Comparison of ENCODE assay signal across 8 cellular contexts in genomic region chr6:30686908-30687658, GRCh38. TPM values are rescaled to one million over a fixed set of nuclear protein-coding genes. Genes with fewer than 3 reads are reported as not detected.
DNase-seq lines count a peak whose midpoint lies in the region; ATAC-seq and TF ChIP-seq lines count a peak whose summit lies in the region.

No MANE protein-coding gene starts in this region.

- peak overlapping the region; percentile 94 for H3K4me3 Mint-ChIP-seq in activated T-helper 1 cell treated with anti-CD3 and anti-CD28 coated beads, Interleukin-12 subunit alpha, Interleukin-12 subunit beta, Interleukin-2, Interleukin-4 antibody, amounts not matched to agents 30 ng/mL and 10 ng/mL and 1 ng/mL, durations not matched to agents 14 hours and 24 hours and 36 hours
- H3K4me3 Mint-ChIP-seq in natural killer cell = peak overlapping the region; percentile 96

- H3K27ac Mint-ChIP-seq in activated T-helper 1 cell treated with anti-CD3 and anti-CD28 coated beads, Interleukin-12 subunit alpha, Interleukin-12 subunit beta, Interleukin-2, Interleukin-4 antibody, amounts not matched to agents 30 ng/mL and 10 ng/mL and 1 ng/mL, durations not matched to agents 14 hours and 24 hours and 36 hours = peak overlapping the region; percentile 87
- H3K27ac Mint-ChIP-seq in natural killer cell = peak overlapping the region; percentile 91 to 98

- peaks cover 50% of the 10 kb centered on the region for H3K4me1 Mint-ChIP-seq in activated T-helper 1 cell treated with anti-CD3 and anti-CD28 coated beads, Interleukin-12 subunit alpha, Interleukin-12 subunit beta, Interleukin-2, Interleukin-4 antibody, amounts not matched to agents 30 ng/mL and 10 ng/mL and 1 ng/mL, durations not matched to agents 14 hours and 24 hours and 36 hours (ENCODE audit: low read depth)
- H3K4me1 Mint-ChIP-seq in natural killer cell = peaks cover 63 to 80% of the 10 kb centered on the region in 2 donors

- TF ChIP-seq CTCF in fibroblast of lung (conservative IDR thresholded peaks at IDR 0.05 in 1 of 2, IDR thresholded peaks at IDR 0.05 in 1 of 2; ENCODE audit: low read depth in 1 of 2, low read length in 2 of 2) = no peak
- TF ChIP-seq CTCF in natural killer cell (IDR thresholded peaks at IDR 0.05) = no peak

- no peaks in the 10 kb centered on the region for H3K27me3 Mint-ChIP-seq in activated T-helper 1 cell treated with anti-CD3 and anti-CD28 coated beads, Interleukin-12 subunit alpha, Interleukin-12 subunit beta, Interleukin-2, Interleukin-4 antibody, amounts not matched to agents 30 ng/mL and 10 ng/mL and 1 ng/mL, durations not matched to agents 14 hours and 24 hours and 36 hours (ENCODE audit: insufficient read depth)
- H3K27me3 Mint-ChIP-seq in natural killer cell (ENCODE audit: low read depth in 2 of 2) = no peaks in the 10 kb centered on the region

- ATAC-seq in GM21529 (IDR thresholded peaks at IDR 0.05; ENCODE audit: unreplicated experiment) = peak; percentile 44
- peak; percentile 25 to 45 (median 30) for ATAC-seq in natural killer cell

- peaks cover 75% of the 10 kb centered on the region for H3K79me2 ChIP-seq in fibroblast of lung (ENCODE audit: control insufficient read depth, insufficient read depth, low read length)

- peak; percentile 88 for DNase-seq in D341Med (ENCODE audit: low spot score)
- peak; percentile 82 for DNase-seq in KG1 (lab: John Stamatoyannopoulos, UW)
- DNase-seq in activated T-helper 1 cell treated with anti-CD3 and anti-CD28 coated beads, Interleukin-12 subunit alpha, Interleukin-12 subunit beta, Interleukin-2, Interleukin-4 antibody, amounts not matched to agents 30 ng/mL and 10 ng/mL and 1 ng/mL, durations not matched to agents 14 hours and 24 hours and 36 hours (ENCODE audit: low spot score) = peak; percentile 83
- DNase-seq in fibroblast of lung (ENCODE audit: low read depth in 2 of 2) = peak; percentile 97 to 98
- peak; percentile 64 for DNase-seq in natural killer cell
- DNase-seq in stimulated activated naive CD4-positive, alpha-beta T cell treated with Interleukin-2 at 50 U/mL for 16 hours (lab: John Stamatoyannopoulos, UW) = peak; percentile 85

- intact Hi-C loops in activated T-helper 1 cell treated with anti-CD3 and anti-CD28 coated beads, Interleukin-12 subunit alpha, Interleukin-12 subunit beta, Interleukin-2, Interleukin-4 antibody, amounts not matched to agents 30 ng/mL and 10 ng/mL and 1 ng/mL, durations not matched to agents 14 hours and 24 hours and 36 hours (cut with micrococcal nuclease) = loop anchor here (1.0 to 10.0 kb wide), 9 partner anchors 30 to 622 kb away; partner anchors contain the start of genes ABCF1, C6orf136, GTF2H4 and MDC1
- intact Hi-C loops in natural killer cell (cut with micrococcal nuclease) = loop anchor here (1.0 to 2.0 kb wide), 2 partner anchors 30 to 40 kb away; partner anchors contain the start of genes C6orf136 and MDC1

- H3K36me3 ChIP-seq in fibroblast of lung (ENCODE audit: control insufficient read depth, insufficient read depth, low read length) = peaks cover 10% of the 10 kb centered on the region

- peak overlapping the region; percentile 79 to 95 (median 88) for H3K4me3 ChIP-seq in fibroblast of lung (replicated peaks in 1 of 4; ENCODE audit: control extremely low read depth in 1 of 4, insufficient read depth in 1 of 4, low read depth in 3 of 4, low read length in 4 of 4)

- H3K9me3 Mint-ChIP-seq in activated T-helper 1 cell treated with anti-CD3 and anti-CD28 coated beads, Interleukin-12 subunit alpha, Interleukin-12 subunit beta, Interleukin-2, Interleukin-4 antibody, amounts not matched to agents 30 ng/mL and 10 ng/mL and 1 ng/mL, durations not matched to agents 14 hours and 24 hours and 36 hours = no peaks in the 10 kb centered on the region
- H3K9me3 Mint-ChIP-seq in natural killer cell = no peaks in the 10 kb centered on the region

- no peak overlapping the region for H2AFZ ChIP-seq in fibroblast of lung (ENCODE audit: low read length)

- H3K27me3 ChIP-seq in fibroblast of lung (ENCODE audit: control insufficient read depth, insufficient read depth, low read length) = no peaks in the 10 kb centered on the region

- H3K9ac ChIP-seq in fibroblast of lung (ENCODE audit: insufficient read depth, low read length) = peak overlapping the region; percentile 97

- peak overlapping the region; percentile 100 for H3K4me2 ChIP-seq in fibroblast of lung (ENCODE audit: extremely low read depth, insufficient read depth, low read length)

- no peaks in the 10 kb centered on the region for H3K9me3 ChIP-seq in fibroblast of lung (ENCODE audit: control insufficient read depth, insufficient read depth, low read depth, low read length)

- H4K20me1 ChIP-seq in fibroblast of lung (ENCODE audit: control insufficient read depth, extremely low read depth, insufficient read depth, low read length) = no peaks in the 10 kb centered on the region

- H3K36me3 Mint-ChIP-seq in activated T-helper 1 cell treated with anti-CD3 and anti-CD28 coated beads, Interleukin-12 subunit alpha, Interleukin-12 subunit beta, Interleukin-2, Interleukin-4 antibody, amounts not matched to agents 30 ng/mL and 10 ng/mL and 1 ng/mL, durations not matched to agents 14 hours and 24 hours and 36 hours (ENCODE audit: low read depth) = peaks cover 37% of the 10 kb centered on the region
- peaks cover 13% of the 10 kb centered on the region for H3K36me3 Mint-ChIP-seq in natural killer cell

- peaks cover 27% of the 10 kb centered on the region for H3K4me1 ChIP-seq in fibroblast of lung (ENCODE audit: control insufficient read depth, extremely low read depth, insufficient read depth, low read length)

- H3K27ac ChIP-seq in fibroblast of lung (ENCODE audit: insufficient read depth, low read length) = peak overlapping the region; percentile 99

RNA-seq across cellular contexts. Expression of gene PPP1R18, which starts 0.6 kb away (rescaled TPM):
- polyA plus RNA-seq in PFSK-1 (2012; ENCODE audit: insufficient read length, low read depth) = 116 TPM
- total RNA-seq in activated T-helper 1 cell treated with anti-CD3 and anti-CD28 coated beads, Interleukin-12 subunit alpha, Interleukin-12 subunit beta, Interleukin-2, Interleukin-4 antibody, amounts not matched to agents 30 ng/mL and 10 ng/mL and 1 ng/mL, durations not matched to agents 14 hours and 24 hours and 36 hours = 203 and 213 TPM in 2 replicates
- total RNA-seq in fibroblast of lung (44.4 and 63.4 TPM in 2 replicates), natural killer cell (100 to 1,000 TPM; 183 to 260 (median 219) TPM)
- polyA plus RNA-seq in fibroblast of lung = 92.6 and 122 TPM in 2 replicates
- 87.4 and 99.6 TPM in 2 replicates for polyA plus RNA-seq in fibroblast of lung (2012)
- polyA minus RNA-seq in fibroblast of lung (ENCODE audit: low replicate concordance) = 226 and 269 TPM in 2 replicates

RNA-seq across cellular contexts. Expression of gene NRM, which starts 3.7 kb away (rescaled TPM):
- 22.6 TPM for polyA plus RNA-seq in PFSK-1 (2012; ENCODE audit: insufficient read length, low read depth)
- total RNA-seq in activated T-helper 1 cell treated with anti-CD3 and anti-CD28 coated beads, Interleukin-12 subunit alpha, Interleukin-12 subunit beta, Interleukin-2, Interleukin-4 antibody, amounts not matched to agents 30 ng/mL and 10 ng/mL and 1 ng/mL, durations not matched to agents 14 hours and 24 hours and 36 hours = 15.5 and 15.9 TPM in 2 replicates
- total RNA-seq in fibroblast of lung (1.5 and 2.5 TPM in 2 replicates), natural killer cell (1 to 10 TPM; 7.4 to 8.9 (median 8.7) TPM)
- polyA plus RNA-seq in fibroblast of lung = 18.3 and 39.6 TPM in 2 replicates
- polyA plus RNA-seq in fibroblast of lung (2012) = 21.5 and 46.7 TPM in 2 replicates
- 66.6 and 131 TPM in 2 replicates for polyA minus RNA-seq in fibroblast of lung (ENCODE audit: low replicate concordance)

RNA-seq across cellular contexts. Expression of gene DHX16, which starts 14.3 kb away (rescaled TPM):
- polyA plus RNA-seq in PFSK-1 (2012; ENCODE audit: insufficient read length, low read depth) = 63.5 TPM
- total RNA-seq in activated T-helper 1 cell treated with anti-CD3 and anti-CD28 coated beads, Interleukin-12 subunit alpha, Interleukin-12 subunit beta, Interleukin-2, Interleukin-4 antibody, amounts not matched to agents 30 ng/mL and 10 ng/mL and 1 ng/mL, durations not matched to agents 14 hours and 24 hours and 36 hours = 52.0 and 54.2 TPM in 2 replicates
- total RNA-seq in fibroblast of lung (33.1 and 34.8 TPM in 2 replicates), natural killer cell (10 to 100 TPM; 27.3 to 35.7 (median 27.7) TPM)
- 22.5 and 33.2 TPM in 2 replicates for polyA plus RNA-seq in fibroblast of lung
- 27.0 and 29.2 TPM in 2 replicates for polyA plus RNA-seq in fibroblast of lung (2012)
- polyA minus RNA-seq in fibroblast of lung (ENCODE audit: low replicate concordance) = 73.8 and 75.8 TPM in 2 replicates

RNA-seq across cellular contexts. Expression of gene MDC1, which starts 30.0 kb away (rescaled TPM):
- polyA plus RNA-seq in PFSK-1 (2012; ENCODE audit: insufficient read length, low read depth) = 42.5 TPM
- 93.7 and 95.7 TPM in 2 replicates for total RNA-seq in activated T-helper 1 cell treated with anti-CD3 and anti-CD28 coated beads, Interleukin-12 subunit alpha, Interleukin-12 subunit beta, Interleukin-2, Interleukin-4 antibody, amounts not matched to agents 30 ng/mL and 10 ng/mL and 1 ng/mL, durations not matched to agents 14 hours and 24 hours and 36 hours
- total RNA-seq in fibroblast of lung = 3.3 and 5.0 TPM in 2 replicates
- 3.3 and 7.4 TPM in 2 replicates for polyA plus RNA-seq in fibroblast of lung
- 8.7 and 14.3 TPM in 2 replicates for polyA plus RNA-seq in fibroblast of lung (2012)
- polyA minus RNA-seq in fibroblast of lung (ENCODE audit: low replicate concordance) = 47.9 and 50.8 TPM in 2 replicates
- 10 to 100 TPM; 61.2 to 77.0 (median 64.5) TPM for total RNA-seq in natural killer cell

RNA-seq across cellular contexts. Expression of gene TUBB, which starts 33.1 kb away (rescaled TPM):
- 747 TPM for polyA plus RNA-seq in PFSK-1 (2012; ENCODE audit: insufficient read length, low read depth)
- 1,001 and 1,002 TPM in 2 replicates for total RNA-seq in activated T-helper 1 cell treated with anti-CD3 and anti-CD28 coated beads, Interleukin-12 subunit alpha, Interleukin-12 subunit beta, Interleukin-2, Interleukin-4 antibody, amounts not matched to agents 30 ng/mL and 10 ng/mL and 1 ng/mL, durations not matched to agents 14 hours and 24 hours and 36 hours
- total RNA-seq in fibroblast of lung = 432 and 551 TPM in 2 replicates
- 1,493 and 2,513 TPM in 2 replicates for polyA plus RNA-seq in fibroblast of lung
- polyA plus RNA-seq in fibroblast of lung (2012) = 1,291 and 2,040 TPM in 2 replicates
- 2,570 and 3,657 TPM in 2 replicates for polyA minus RNA-seq in fibroblast of lung (ENCODE audit: low replicate concordance)
- 100 to 1,000 TPM; 121 to 168 (median 127) TPM for total RNA-seq in natural killer cell

Comparison
In these comparisons a context has a peak if more than half of its experiments do, and no peak if none do; other contexts are left out.
1. Peak in every context shown above with its lines: DNase-seq, ATAC-seq, H3K4me3 ChIP-seq and H3K27ac ChIP-seq.